6 cellular contexts compared by ENCODE assay signal in genomic region chr19:52896431-52897148, GRCh38. TPM values are rescaled to one million over a fixed set of nuclear protein-coding genes. Genes with fewer than 3 reads are reported as not detected.
A peak's percentile ranks its signal among the peaks of the same experiment; 100 is the strongest.
DNase-seq lines count a peak whose midpoint lies in the region; ATAC-seq, FAIRE-seq and TF ChIP-seq lines count a peak whose summit lies in the region.

No MANE protein-coding gene starts in this region.

- H3K36me3 ChIP-seq in bronchial epithelial cell (ENCODE audit: control insufficient read depth, insufficient read depth, low read length): no peaks in the 10 kb centered on the region

- TF ChIP-seq CTCF in Calu3 (IDR thresholded peaks at IDR 0.05; ENCODE audit: unreplicated experiment) (no peak), bronchial epithelial cell (IDR thresholded peaks at IDR 0.05; ENCODE audit: insufficient read depth, low read length, severe bottlenecking) (no peak), natural killer cell (IDR thresholded peaks at IDR 0.05) (no peak)

- CTCF ChIA-PET in Calu3 (lab: Charles Lee): no interaction called here

- peak overlapping the region; percentile 81 for H3K4me3 ChIP-seq in bronchial epithelial cell (ENCODE audit: low read depth, low read length)

- DNase-seq in Calu3 (peak; percentile 22), HuH-7 (ENCODE audit: low spot score) (peak; percentile 25), bronchial epithelial cell (ENCODE audit: low read depth) (peak; percentile 9), natural killer cell (no peak)

- H3K27me3 Mint-ChIP-seq in Calu3 (ENCODE audit: unreplicated experiment) (no peaks in the 10 kb centered on the region), natural killer cell (ENCODE audit: low read depth in 2 of 2) (no peaks in the 10 kb centered on the region)

- H3K27me3 ChIP-seq in bronchial epithelial cell (ENCODE audit: control insufficient read depth, insufficient read depth, low read length): no peaks in the 10 kb centered on the region

- H3K36me3 Mint-ChIP-seq in Calu3 (ENCODE audit: insufficient read depth, unreplicated experiment) (peaks cover 30% of the 10 kb centered on the region), natural killer cell (no peaks in the 10 kb centered on the region)

- intact Hi-C loops in Calu3 (cut with micrococcal nuclease; ENCODE audit: unreplicated experiment) (no loop called here), natural killer cell (cut with micrococcal nuclease) (loop anchor here (1.0 to 5.0 kb wide), 3 partner anchors 26 to 46 kb away; partner anchors contain the start of genes ZNF468 and ZNF888)

- H3K9me3 Mint-ChIP-seq in Calu3 (ENCODE audit: low read depth, unreplicated experiment): peaks cover 14% of the 10 kb centered on the region
- no peaks in the 10 kb centered on the region for H3K9me3 Mint-ChIP-seq in natural killer cell

- H3K27ac Mint-ChIP-seq in Calu3 (ENCODE audit: unreplicated experiment) (peak overlapping the region; percentile 42), natural killer cell (peak overlapping the region; percentile 85 to 90)

- no peaks in the 10 kb centered on the region for H3K4me1 Mint-ChIP-seq in Calu3 (ENCODE audit: low read depth, unreplicated experiment)
- peaks cover 23 to 25% of the 10 kb centered on the region in 2 donors for H3K4me1 Mint-ChIP-seq in natural killer cell

- H3K4me3 Mint-ChIP-seq in Calu3 (ENCODE audit: low read depth, unreplicated experiment) (peak overlapping the region; percentile 81), natural killer cell (peak overlapping the region; percentile 93)

- FAIRE-seq in bronchial epithelial cell (lab: Jason Lieb, UNC): no peak

- no TSS peak for BruUV-seq in Calu3 (replicated peaks; lab: Mats Ljungman, UMichigan)

- no peak for ATAC-seq in natural killer cell
- ATAC-seq in GM19328 (IDR thresholded peaks at IDR 0.05; ENCODE audit: unreplicated experiment): no peak
- ATAC-seq in GM19324 (IDR thresholded peaks at IDR 0.05; ENCODE audit: low FRiP score, unreplicated experiment): no peak

RNA-seq across cellular contexts. Expression of gene ZNF320, which starts 0.8 kb away (rescaled TPM):
- total RNA-seq in Calu3 (2022) (2.5 and 7.8 TPM in 2 replicates), bronchial epithelial cell (12.3 and 23.4 TPM in 2 replicates), natural killer cell (10 to 100 TPM; 10.3 to 14.0 (median 11.9) TPM)

RNA-seq across cellular contexts. Expression of gene ZNF888, which starts 26.6 kb away (rescaled TPM):
- total RNA-seq in Calu3 (2022) (25.5 and 27.0 TPM in 2 replicates), bronchial epithelial cell (9.7 and 13.2 TPM in 2 replicates), natural killer cell (10 to 100 TPM in 1 of 3 donors, 1 to 10 TPM in 2; 5.1 to 13.5 (median 8.0) TPM)

RNA-seq across cellular contexts. Expression of gene ZNF468, which starts 39.2 kb away (rescaled TPM):
- total RNA-seq in Calu3 (2022) (21.1 and 24.9 TPM in 2 replicates), bronchial epithelial cell (86.9 and 132 TPM in 2 replicates), natural killer cell (10 to 100 TPM; 20.1 to 25.4 (median 24.1) TPM)
